ENCODE assay signal across 8 cellular contexts in the genomic region with DNA sequence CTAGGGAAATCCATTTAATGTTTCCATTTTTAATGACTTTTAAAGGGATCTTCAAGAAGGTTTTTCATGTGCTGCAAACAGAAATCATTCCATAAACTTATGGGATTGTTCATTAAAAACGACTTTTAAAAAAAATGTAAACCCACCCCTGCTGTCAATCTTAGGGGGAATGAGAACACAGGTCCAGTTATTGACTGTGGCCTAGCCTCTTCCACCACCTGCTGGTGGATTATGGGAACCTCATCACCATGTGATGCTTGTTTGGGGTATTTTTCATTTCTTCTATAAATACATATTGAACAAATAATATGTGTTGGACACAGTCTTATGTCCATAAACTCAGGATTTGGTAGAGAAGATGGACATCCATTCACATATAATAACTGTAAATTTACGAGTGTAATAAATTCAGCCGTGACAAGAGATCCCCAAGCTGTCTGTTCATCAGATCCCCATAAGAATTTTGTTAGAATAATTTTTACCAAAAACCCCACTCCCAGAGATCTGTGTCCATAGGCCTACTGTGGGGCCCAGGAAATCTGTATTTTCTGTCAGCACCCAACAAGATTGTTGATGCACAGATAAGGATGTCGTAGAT. TPM values are rescaled to one million over a fixed set of nuclear protein-coding genes. Genes with fewer than 3 reads are reported as not detected.
DNase-seq lines count a peak whose midpoint lies in the region; ATAC-seq and TF ChIP-seq lines count a peak whose summit lies in the region.

No MANE protein-coding gene starts in this region.

- intact Hi-C loops in head of caudate nucleus (cut with DNase I), result loop anchor here (5.0 kb wide), 1 partner anchor 288 kb away; no protein-coding TSS in a partner anchor

- no peaks in the 10 kb centered on the region for H3K4me1 Mint-ChIP-seq in activated T-cell treated with anti-CD3 and anti-CD28 coated beads, Interleukin-2, amount 50 U/mL, for 72 hours (ENCODE audit: low read depth)

- H3K9me3 Mint-ChIP-seq in activated T-cell treated with anti-CD3 and anti-CD28 coated beads, Interleukin-2, amount 50 U/mL, for 72 hours, result no peaks in the 10 kb centered on the region

- H3K4me3 Mint-ChIP-seq in activated T-cell treated with anti-CD3 and anti-CD28 coated beads, Interleukin-2, amount 50 U/mL, for 72 hours, result no peak overlapping the region

- no peak overlapping the region for H3K27ac Mint-ChIP-seq in activated T-cell treated with anti-CD3 and anti-CD28 coated beads, Interleukin-2, amount 50 U/mL, for 72 hours

- TF ChIP-seq CTCF in AG09319 (IDR thresholded peaks at IDR 0.05; ENCODE audit: low read depth, low read length) (peak; percentile 77), GM13976 (IDR thresholded peaks at IDR 0.05; ENCODE audit: borderline replicate concordance, control extremely low read depth, extremely low read depth, insufficient read depth, missing control alignments) (peak; percentile 55)

- no peaks in the 10 kb centered on the region for H3K36me3 Mint-ChIP-seq in activated T-cell treated with anti-CD3 and anti-CD28 coated beads, Interleukin-2, amount 50 U/mL, for 72 hours (ENCODE audit: insufficient read depth in 2 of 2)

- in situ Hi-C loops in GM13976 (cut with MboI; ENCODE audit: low sequenced_read_pairs, unreplicated experiment), result loop anchor here (5.0 to 10.0 kb wide), 2 partner anchors 201 to 293 kb away; no protein-coding TSS in a partner anchor

- no peaks in the 10 kb centered on the region for H3K27me3 Mint-ChIP-seq in activated T-cell treated with anti-CD3 and anti-CD28 coated beads, Interleukin-2, amount 50 U/mL, for 72 hours (ENCODE audit: low read depth)

- DNase-seq in AG09319 (ENCODE audit: extremely low read depth, low read depth) (peak; percentile 14), GM13976 (ENCODE audit: low spot score) (peak; percentile 72), NCI-H2227 treated with DMSO at 0.1 percent for 48 hours (lab: John Stamatoyannopoulos, UW) (peak; percentile 54), head of caudate nucleus (peak in 38 of 42 donors; percentile 14 to 79 (median 52)), renal cortical epithelial cell (ENCODE audit: low read depth) (peak; percentile 32)
- DNase-seq in activated T-cell treated with anti-CD3 and anti-CD28 coated beads, Interleukin-2, amount 50 U/mL, for 72 hours, result peak; percentile 18 to 21

- peak in 1 of 2 donors; percentile 43 for ATAC-seq in activated T-cell treated with anti-CD3 and anti-CD28 coated beads, Interleukin-2, amount 50 U/mL, for 72 hours (replicated peaks in 1 of 2)
- ATAC-seq in HG02973 (IDR thresholded peaks at IDR 0.05; ENCODE audit: unreplicated experiment), result no peak
- no peak for ATAC-seq in GM18498 (IDR thresholded peaks at IDR 0.05; ENCODE audit: unreplicated experiment)

RNA-seq across cellular contexts. Expression of gene TMC5, which starts 42.0 kb away (rescaled TPM):
- not detected for total RNA-seq in activated T-cell treated with anti-CD3 and anti-CD28 coated beads, Interleukin-2, amount 50 U/mL, for 72 hours
- total RNA-seq in renal cortical epithelial cell, result 0.05 and 0.17 TPM in 2 replicates

Comparison
In these comparisons a context has a peak if more than half of its experiments do, and no peak if none do; other contexts are left out.
1. DNase-seq: peak in every context shown above with its lines; median percentile 72 in GM13976; 54 in NCI-H2227 treated with DMSO at 0.1 percent for 48 hours; 52 in head of caudate nucleus; 32 in renal cortical epithelial cell; 20 in activated T-cell treated with anti-CD3 and anti-CD28 coated beads, Interleukin-2, amount 50 U/mL, for 72 hours; 14 in AG09319.